ENCODE assay signal across 29 cellular contexts in the genomic region with DNA sequence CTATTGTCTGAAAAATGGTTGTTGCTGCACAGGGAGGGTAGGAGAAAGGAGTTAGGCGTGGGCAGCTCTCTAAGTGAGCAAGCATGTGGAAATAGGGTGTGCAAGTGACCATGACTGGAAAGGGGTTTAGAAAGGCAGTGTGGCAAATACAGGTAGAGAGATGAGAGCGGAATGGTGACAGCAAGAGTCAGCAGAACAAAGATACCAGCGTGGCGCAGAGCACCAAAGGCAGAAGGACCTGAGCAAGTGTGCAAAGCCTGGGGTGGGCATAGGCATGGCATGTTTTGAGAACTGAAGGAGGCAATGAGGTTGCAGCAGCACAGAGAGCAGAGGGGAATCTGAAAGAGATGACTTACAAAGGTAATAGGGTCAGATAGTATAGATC.
"Had no signal": no experiment of that assay in that cellular context is flagged by ENCODE, and none has a peak within 500 bp of the region (broad histone marks: within the 10 kb centered on the region; RNA-seq: fewer than 3 reads in every experiment).

No MANE protein-coding gene starts in this region.

- H3K4me3 ChIP-seq: coronary artery, esophagus squamous epithelium, lung, mucosa of descending colon, pancreas, right atrium auricular region, stomach, tibial artery, upper lobe of right lung, uterus had no signal

- H3K36me3 Mint-ChIP-seq: immature natural killer cell; memory B cell; natural killer cell treated with Interleukin-12 subunit alpha and Interleukin-12 subunit beta and Interleukin-15 and Interleukin-18, amount 100 ng/mL, for 72 hours; stimulated activated effector memory CD8-positive, alpha-beta T cell treated with anti-CD3 and anti-CD28 coated beads, Interleukin-12 subunit alpha, Interleukin-12 subunit beta, amount 100 ng/mL, for 72 hours had no signal

- H3K4me1 Mint-ChIP-seq: immature natural killer cell; memory B cell; naive B cell; stimulated activated effector memory CD8-positive, alpha-beta T cell treated with anti-CD3 and anti-CD28 coated beads, Interleukin-12 subunit alpha, Interleukin-12 subunit beta, amount 100 ng/mL, for 72 hours had no signal

- FAIRE-seq: pancreas had no signal

- ATAC-seq: mucosa of descending colon; natural killer cell treated with Interleukin-12 subunit alpha and Interleukin-12 subunit beta and Interleukin-15 and Interleukin-18, amount 100 ng/mL, for 72 hours; pancreas; sciatic nerve; stimulated activated effector memory CD8-positive, alpha-beta T cell treated with anti-CD3 and anti-CD28 coated beads, Interleukin-12 subunit alpha, Interleukin-12 subunit beta, amount 100 ng/mL, for 72 hours; upper lobe of right lung had no signal

- H3K9me3 Mint-ChIP-seq: immature natural killer cell; natural killer cell treated with Interleukin-12 subunit alpha and Interleukin-12 subunit beta and Interleukin-15 and Interleukin-18, amount 100 ng/mL, for 72 hours had no signal

- H3K4me1 ChIP-seq: right atrium auricular region, upper lobe of right lung, uterus had no signal

- H3K27me3 ChIP-seq: esophagus squamous epithelium, neutrophil, pancreas, right atrium auricular region, stomach, tibial artery, upper lobe of right lung, uterus had no signal

- H3K27ac Mint-ChIP-seq: immature natural killer cell; memory B cell; mesothelial cell of epicardium; naive B cell; natural killer cell treated with Interleukin-12 subunit alpha and Interleukin-12 subunit beta and Interleukin-15 and Interleukin-18, amount 100 ng/mL, for 72 hours; progenitor cell of endocrine pancreas; stimulated activated effector memory CD8-positive, alpha-beta T cell treated with anti-CD3 and anti-CD28 coated beads, Interleukin-12 subunit alpha, Interleukin-12 subunit beta, amount 100 ng/mL, for 72 hours had no signal

- H3K9me3 ChIP-seq: neutrophil, upper lobe of right lung, uterus had no signal

- DNase-seq: dermis blood vessel endothelial cell; effector memory CD4-positive, alpha-beta T cell; erythroblast; esophagus squamous epithelium; foreskin melanocyte; hypothalamus; immature natural killer cell; islet precursor cell; mucosa of descending colon; naive B cell; pancreas; stimulated activated CD4-positive, alpha-beta T cell treated with anti-CD3 and anti-CD28 coated beads, Interleukin-2, amount 100 ng/mL, for 24 hours; stimulated activated CD4-positive, alpha-beta T cell treated with anti-CD3 and anti-CD28 coated beads, Interleukin-4, amount 100 ng/mL, for 24 hours; stimulated activated naive CD4-positive, alpha-beta T cell treated with Interleukin-2 at 50 U/mL for 16 hours; stomach; tibial artery; upper lobe of right lung; uterus had no signal

- H3K27me3 Mint-ChIP-seq: memory B cell, naive B cell, progenitor cell of endocrine pancreas had no signal

- H3K4me3 Mint-ChIP-seq: immature natural killer cell; memory B cell; mesothelial cell of epicardium; natural killer cell treated with Interleukin-12 subunit alpha and Interleukin-12 subunit beta and Interleukin-15 and Interleukin-18, amount 100 ng/mL, for 72 hours; neural crest cell; stimulated activated effector memory CD8-positive, alpha-beta T cell treated with anti-CD3 and anti-CD28 coated beads, Interleukin-12 subunit alpha, Interleukin-12 subunit beta, amount 100 ng/mL, for 72 hours had no signal

- H3K27ac ChIP-seq: coronary artery, esophagus squamous epithelium, neutrophil, pancreas, right atrium auricular region, stomach, tibial artery, upper lobe of right lung, uterus had no signal

- H3K36me3 ChIP-seq: uterus had no signal
